ENCODE assay signal across 9 cellular contexts in genomic region chr20:41086402-41087324, GRCh38. TPM values are rescaled to one million over a fixed set of nuclear protein-coding genes. Genes with fewer than 3 reads are reported as not detected.
A peak's percentile ranks its signal among the peaks of the same experiment; 100 is the strongest.
DNase-seq lines count a peak whose midpoint lies in the region; ATAC-seq and TF ChIP-seq lines count a peak whose summit lies in the region.
"Had no signal": no experiment of that assay in that cellular context is flagged by ENCODE, and none has a peak within 500 bp of the region (broad histone marks: within the 10 kb centered on the region; RNA-seq: fewer than 3 reads in every experiment).

No MANE protein-coding gene starts in this region.

- WGBS in lower leg skin, 2 donors = 58 to 60% methylated on average over 8 of the region's 8 CpGs

- H3K27ac Mint-ChIP-seq in CD14-positive monocyte = peak overlapping the region in 6 of 7 donors; percentile 8 to 86 (median 74)
- H3K27ac Mint-ChIP-seq in effector memory CD8-positive, alpha-beta T cell = peak overlapping the region; percentile 3 to 52

- no peaks in the 10 kb centered on the region for H3K9me3 Mint-ChIP-seq in CD14-positive monocyte
- no peaks in the 10 kb centered on the region for H3K9me3 Mint-ChIP-seq in effector memory CD8-positive, alpha-beta T cell

- no peak for TF ChIP-seq POLR2A in lower leg skin (IDR thresholded peaks at IDR 0.05)

- H3K4me3 ChIP-seq in LNCaP clone FGC (ENCODE audit: low read depth, low read length) (no peak overlapping the region), lower leg skin (ENCODE audit: low read depth, poor library complexity, severe bottlenecking) (no peak overlapping the region)
- H3K4me3 ChIP-seq: colonic mucosa had no signal

- no peak for DNase-seq in CD14-positive monocyte (ENCODE audit: low spot score)
- DNase-seq in LNCaP clone FGC (ENCODE audit: low read depth) = peak; percentile 96
- peak; percentile 34 for DNase-seq in NOMO-1 treated with dmso at 0.1 percent for 144 hours (lab: John Stamatoyannopoulos, UW; ENCODE audit: unreplicated experiment)
- DNase-seq in effector memory CD8-positive, alpha-beta T cell = no peak
- DNase-seq in lower leg skin (ENCODE audit: low spot score in 2 of 2) = no peak
- no peak for DNase-seq in NCI-H446 treated with DMSO at 0.1 percent for 48 hours (lab: John Stamatoyannopoulos, UW)
- DNase-seq: colonic mucosa had no signal

- intact Hi-C loops in CD14-positive monocyte (cut with micrococcal nuclease) (loop anchor here in 1 of 2 donors (5.0 kb wide), 1 partner anchor 34 kb away; no protein-coding TSS in a partner anchor), lower leg skin (cut with DNase I; ENCODE audit: low total_unique reads) (no loop called here)

- peaks cover 14% of the 10 kb centered on the region for H3K4me1 Mint-ChIP-seq in CD14-positive monocyte
- H3K4me1 Mint-ChIP-seq in effector memory CD8-positive, alpha-beta T cell (ENCODE audit: low read depth in 2 of 2) = peaks cover 3 to 9% of the 10 kb centered on the region in 2 donors

- no peaks in the 10 kb centered on the region for H3K27me3 Mint-ChIP-seq in CD14-positive monocyte (ENCODE audit: low read depth in 3 of 3)
- no peaks in the 10 kb centered on the region for H3K27me3 Mint-ChIP-seq in effector memory CD8-positive, alpha-beta T cell

- no peak overlapping the region for H3K4me3 Mint-ChIP-seq in CD14-positive monocyte
- no peak overlapping the region for H3K4me3 Mint-ChIP-seq in effector memory CD8-positive, alpha-beta T cell

- no peak for ATAC-seq in effector memory CD8-positive, alpha-beta T cell (replicated peaks)
- no peak for ATAC-seq in HG03571 (IDR thresholded peaks at IDR 0.05; ENCODE audit: unreplicated experiment)
- ATAC-seq in HG02884 (IDR thresholded peaks at IDR 0.05; ENCODE audit: unreplicated experiment) = no peak

- H3K36me3 Mint-ChIP-seq in CD14-positive monocyte = peaks cover 73 to 91% of the 10 kb centered on the region in 2 donors
- H3K36me3 Mint-ChIP-seq in effector memory CD8-positive, alpha-beta T cell (ENCODE audit: insufficient read depth) = peaks cover 91% of the 10 kb centered on the region

- TF ChIP-seq CTCF in CD14-positive monocyte (IDR thresholded peaks at IDR 0.05) (no peak), LNCaP clone FGC (IDR thresholded peaks at IDR 0.05; ENCODE audit: control insufficient read depth, extremely low read depth, insufficient read depth) (no peak), lower leg skin (IDR thresholded peaks at IDR 0.05) (no peak)

RNA-seq across cellular contexts. Expression of gene PLCG1, which starts 50.7 kb away (rescaled TPM):
- 1 to 10 TPM in 1 of 2 donors, under 1 TPM in 1; 0.33 to 1.0 TPM for polyA plus RNA-seq in CD14-positive monocyte
- 100 to 1,000 TPM in 1 of 4 donors, 10 to 100 TPM in 3; 59.0 to 138 (median 72.5) TPM for total RNA-seq in lower leg skin

RNA-seq across cellular contexts. Expression of gene TOP1, which starts 58.0 kb away (rescaled TPM):
- polyA plus RNA-seq in CD14-positive monocyte = 10 to 100 TPM in 1 of 2 donors, 1 to 10 TPM in 1; 6.9 to 11.5 TPM
- total RNA-seq in lower leg skin = 10 to 100 TPM; 29.8 to 37.1 (median 31.9) TPM

Comparison
In these comparisons a context has a peak if more than half of its experiments do, and no peak if none do; other contexts are left out.
1. DNase-seq: peak in LNCaP clone FGC (single experiment) and NOMO-1 treated with dmso at 0.1 percent for 144 hours (single experiment); none in CD14-positive monocyte (single experiment), effector memory CD8-positive, alpha-beta T cell (0 of 3), lower leg skin (0 of 2) and NCI-H446 treated with DMSO at 0.1 percent for 48 hours (single experiment).